16 cellular contexts compared by ENCODE assay signal in the genomic region with DNA sequence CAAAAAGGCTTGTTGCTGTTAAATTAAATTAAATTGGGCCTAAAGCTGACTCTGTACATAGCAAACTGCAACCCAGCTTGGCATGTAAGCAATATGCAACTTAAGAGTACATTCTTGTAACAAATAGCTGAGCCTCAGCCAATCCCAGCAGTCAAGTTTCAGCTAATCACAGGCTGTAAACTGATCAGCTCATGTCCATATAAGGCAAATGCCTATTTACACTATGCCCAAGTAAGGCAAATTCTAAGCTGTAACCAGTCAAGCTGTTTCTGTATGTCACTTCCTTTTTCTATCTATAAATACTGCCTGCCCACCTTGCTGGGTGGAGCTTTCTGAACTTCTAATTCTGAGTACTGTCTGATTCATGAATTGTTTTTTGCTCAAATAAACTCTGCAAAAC.
DNase-seq lines count a peak whose midpoint lies in the region; ATAC-seq, FAIRE-seq and TF ChIP-seq lines count a peak whose summit lies in the region.
"Had no signal": no experiment of that assay in that cellular context is flagged by ENCODE, and none has a peak within 500 bp of the region (broad histone marks: within the 10 kb centered on the region; RNA-seq: fewer than 3 reads in every experiment).

No MANE protein-coding gene starts in this region.

- no peaks in the 10 kb centered on the region for H4K20me1 ChIP-seq in HepG2 (ENCODE audit: insufficient read depth, low read length)

- no TSS peak for BruUV-seq in HepG2 (replicated peaks; lab: Mats Ljungman, UMichigan)

- DNase-seq in HepG2 (ENCODE audit: low spot score) (no peak), right lobe of liver (no peak), MV-4-11 (lab: John Stamatoyannopoulos, UW) (peak; percentile 27), choroid plexus epithelial cell (ENCODE audit: low read depth) (peak; percentile 66), tibial nerve (ENCODE audit: low spot score in 2 of 2) (no peak), SKM-1 (lab: John Stamatoyannopoulos, UW; ENCODE audit: unreplicated experiment) (no peak), NCI-H2107 treated with DMSO at 0.1 percent for 48 hours (lab: John Stamatoyannopoulos, UW; ENCODE audit: unreplicated experiment) (no peak)
- DNase-seq in CD4-positive, alpha-beta memory T cell = no peak
- DNase-seq: activated CD4-positive, alpha-beta T cell treated with anti-CD3 and anti-CD28 coated beads, Interleukin-2, amount 50 U/mL, for 1 hour; activated T-cell treated with anti-CD3 and anti-CD28 coated beads, Interleukin-2, amount 50 U/mL, for 72 hours; H7; heart left ventricle; NCI-H1930; stimulated activated naive CD4-positive, alpha-beta T cell had no signal

- no peak for FAIRE-seq in HepG2 (lab: Jason Lieb, UNC)

- TF ChIP-seq EP300 in HepG2 (IDR thresholded peaks at IDR 0.05; ENCODE audit: low read depth in 2 of 2, low read length in 2 of 2) (no peak), HepG2 (CRISPR knock-in tag; IDR thresholded peaks at IDR 0.05; ENCODE audit: borderline replicate concordance) (no peak), tibial nerve (IDR thresholded peaks at IDR 0.05) (no peak)

- H3K9ac ChIP-seq in HepG2 (ENCODE audit: insufficient read depth, low read depth, low read length) = no peak overlapping the region

- H2AFZ ChIP-seq in HepG2 (ENCODE audit: low read length) = no peak overlapping the region

- no peaks in the 10 kb centered on the region for H3K4me1 Mint-ChIP-seq in CD4-positive, alpha-beta memory T cell

- H3K9me3 ChIP-seq in HepG2 (ENCODE audit: low read length) (no peaks in the 10 kb centered on the region), right lobe of liver (no peaks in the 10 kb centered on the region), tibial nerve (no peaks in the 10 kb centered on the region)
- no peaks in the 10 kb centered on the region for H3K9me3 ChIP-seq in CD4-positive, alpha-beta memory T cell (ENCODE audit: control insufficient read depth in 1 of 2, low read length in 2 of 2)
- H3K9me3 ChIP-seq: heart left ventricle had no signal

- ATAC-seq in HepG2 (no peak), right lobe of liver (no peak)
- ATAC-seq: activated T-cell treated with anti-CD3 and anti-CD28 coated beads, Interleukin-2, amount 50 U/mL, for 72 hours; natural killer cell treated with Interleukin-12 subunit alpha and Interleukin-12 subunit beta and Interleukin-15 and Interleukin-18, amount 100 ng/mL, for 72 hours had no signal

- in situ Hi-C loops in HepG2 (cut with HindIII; ENCODE audit: extremely low pct_ligation_motif_present, low pct_unique_long_range_greater_than_20kb) = no loop called here

- H3K9me3 Mint-ChIP-seq in CD4-positive, alpha-beta memory T cell = peaks cover 0 to 2% (median 0%) of the 10 kb centered on the region in 8 donors
- H3K9me3 Mint-ChIP-seq: natural killer cell treated with Interleukin-12 subunit alpha and Interleukin-12 subunit beta and Interleukin-15 and Interleukin-18, amount 100 ng/mL, for 72 hours; T-helper 1 cell treated with Interleukin-12 subunit alpha and Interleukin-12 subunit beta and Interleukin-4 antibody, amounts not matched to agents 30 μg/mL and 1 μg/mL, for 36 hours had no signal

- intact Hi-C loops in HepG2 (cut with micrococcal nuclease; ENCODE audit: unreplicated experiment) (no loop called here), right lobe of liver (cut with DNase I) (no loop called here)
- intact Hi-C loops in CD4-positive, alpha-beta memory T cell (cut with micrococcal nuclease) = no loop called here

- H3K4me1 ChIP-seq in HepG2 (ENCODE audit: insufficient read depth, low read length) (no peaks in the 10 kb centered on the region), right lobe of liver (no peaks in the 10 kb centered on the region), tibial nerve (peaks cover 0 to 11% (median 0%) of the 10 kb centered on the region in 4 donors)
- no peaks in the 10 kb centered on the region for H3K4me1 ChIP-seq in CD4-positive, alpha-beta memory T cell (ENCODE audit: insufficient read depth, low read length)
- H3K4me1 ChIP-seq: heart left ventricle had no signal

- H3K4me3 ChIP-seq in HepG2 (replicated peaks in 1 of 3; ENCODE audit: insufficient read depth in 1 of 3, low read depth in 2 of 3, low read length in 3 of 3) (no peak overlapping the region), right lobe of liver (no peak overlapping the region), choroid plexus epithelial cell (ENCODE audit: low read depth, low read length) (no peak overlapping the region), tibial nerve (no peak overlapping the region)
- no peak overlapping the region for H3K4me3 ChIP-seq in CD4-positive, alpha-beta memory T cell (ENCODE audit: low read length in 2 of 2)
- H3K4me3 ChIP-seq: heart left ventricle had no signal

- TF ChIP-seq POLR2A in HepG2 (IDR thresholded peaks at IDR 0.05; ENCODE audit: insufficient read depth in 1 of 2, low read depth in 2 of 2, low read length in 2 of 2) = no peak
- TF ChIP-seq POLR2A in right lobe of liver (IDR thresholded peaks at IDR 0.05) = no peak
- TF ChIP-seq POLR2A in tibial nerve (IDR thresholded peaks at IDR 0.05) = peak in 1 of 2 donors; percentile 27

- POLR2A ChIA-PET in HepG2 (lab: Yijun Ruan, JAX) = no interaction called here
- POLR2A ChIA-PET in CD4-positive, alpha-beta memory T cell (lab: Charles Lee; ENCODE audit: partially characterized antibody) = no interaction called here

- TF ChIP-seq CTCF in HepG2 (CRISPR knock-in tag; IDR thresholded peaks at IDR 0.05) (no peak), right lobe of liver (IDR thresholded peaks at IDR 0.05) (no peak), choroid plexus epithelial cell (conservative IDR thresholded peaks at IDR 0.05; ENCODE audit: low read depth, low read length) (no peak), tibial nerve (IDR thresholded peaks at IDR 0.05) (no peak)

- H3K27me3 ChIP-seq in HepG2 (ENCODE audit: control insufficient read depth in 1 of 2, insufficient read depth in 2 of 2, low read length in 2 of 2) = no peaks in the 10 kb centered on the region
- no peaks in the 10 kb centered on the region for H3K27me3 ChIP-seq in right lobe of liver
- H3K27me3 ChIP-seq in tibial nerve = no peaks in the 10 kb centered on the region
- no peaks in the 10 kb centered on the region for H3K27me3 ChIP-seq in CD4-positive, alpha-beta memory T cell (ENCODE audit: insufficient read depth, low read length)
- H3K27me3 ChIP-seq: heart left ventricle had no signal

- H3K27ac ChIP-seq in HepG2 (ENCODE audit: extremely low read length, insufficient read depth, low read length) (no peak overlapping the region), right lobe of liver (no peak overlapping the region), tibial nerve (peak overlapping the region in 3 of 4 donors; percentile 45 to 78 (median 68))
- H3K27ac ChIP-seq in CD4-positive, alpha-beta memory T cell (ENCODE audit: low read depth, low read length) = no peak overlapping the region
- H3K27ac ChIP-seq: heart left ventricle had no signal

- no peaks in the 10 kb centered on the region for H3K36me3 ChIP-seq in HepG2 (replicated peaks in 1 of 2; ENCODE audit: control insufficient read depth in 1 of 2, insufficient read depth in 2 of 2, low read length in 2 of 2)
- H3K36me3 ChIP-seq in right lobe of liver = no peaks in the 10 kb centered on the region
- H3K36me3 ChIP-seq in tibial nerve = no peaks in the 10 kb centered on the region
- no peaks in the 10 kb centered on the region for H3K36me3 ChIP-seq in CD4-positive, alpha-beta memory T cell (ENCODE audit: insufficient read depth, low read length)

- no peaks in the 10 kb centered on the region for H3K36me3 Mint-ChIP-seq in CD4-positive, alpha-beta memory T cell
- H3K36me3 Mint-ChIP-seq: natural killer cell treated with Interleukin-12 subunit alpha and Interleukin-12 subunit beta and Interleukin-15 and Interleukin-18, amount 100 ng/mL, for 72 hours had no signal

- no peak overlapping the region for H3K4me3 Mint-ChIP-seq in CD4-positive, alpha-beta memory T cell
- H3K4me3 Mint-ChIP-seq: activated T-cell treated with anti-CD3 and anti-CD28 coated beads, Interleukin-2, amount 50 U/mL, for 72 hours; natural killer cell treated with Interleukin-12 subunit alpha and Interleukin-12 subunit beta and Interleukin-15 and Interleukin-18, amount 100 ng/mL, for 72 hours; T-helper 1 cell treated with Interleukin-12 subunit alpha and Interleukin-12 subunit beta and Interleukin-4 antibody, amounts not matched to agents 30 μg/mL and 1 μg/mL, for 36 hours had no signal

- TF ChIP-seq RAD21 in HepG2 (CRISPR knock-in tag; IDR thresholded peaks at IDR 0.05) = no peak

- no peaks in the 10 kb centered on the region for H3K79me2 ChIP-seq in HepG2 (ENCODE audit: insufficient read depth, low read length)

- no peak overlapping the region for H3K4me2 ChIP-seq in HepG2 (ENCODE audit: low read depth, low read length)

- CTCF ChIA-PET in HepG2 (lab: Yijun Ruan, JAX; ENCODE audit: low intra/inter-chr PET ratio, low total read pairs) = no interaction called here
- CTCF ChIA-PET in CD4-positive, alpha-beta memory T cell (lab: Charles Lee; ENCODE audit: partially characterized antibody) = no interaction called here

- H3K27me3 Mint-ChIP-seq in CD4-positive, alpha-beta memory T cell = no peaks in the 10 kb centered on the region
- H3K27me3 Mint-ChIP-seq: natural killer cell treated with Interleukin-12 subunit alpha and Interleukin-12 subunit beta and Interleukin-15 and Interleukin-18, amount 100 ng/mL, for 72 hours had no signal

- no peak overlapping the region for H3K27ac Mint-ChIP-seq in CD4-positive, alpha-beta memory T cell
- H3K27ac Mint-ChIP-seq: activated T-cell treated with anti-CD3 and anti-CD28 coated beads, Interleukin-2, amount 50 U/mL, for 72 hours; natural killer cell treated with Interleukin-12 subunit alpha and Interleukin-12 subunit beta and Interleukin-15 and Interleukin-18, amount 100 ng/mL, for 72 hours; T-helper 1 cell treated with Interleukin-12 subunit alpha and Interleukin-12 subunit beta and Interleukin-4 antibody, amounts not matched to agents 30 μg/mL and 1 μg/mL, for 36 hours had no signal

TF ChIP-seq in HepG2, 621 proteins besides CTCF, POLR2A, EP300 and RAD21:
- TF ChIP-seq RBM22 (optimal IDR thresholded peaks at IDR 0.05; ENCODE audit: low read length) (no peak), SRF (IDR thresholded peaks at IDR 0.05; ENCODE audit: low read depth, low read length) (peak; percentile 27; the same call in 1 of the 2 replicates)
TF ChIP-seq in HepG2: peak in this region for 1.

Comparison
In these comparisons a context has a peak if more than half of its experiments do, and no peak if none do; other contexts are left out.
1. DNase-seq: peak in MV-4-11 (single experiment) and choroid plexus epithelial cell (single experiment); none in HepG2 (single experiment), right lobe of liver (0 of 3), tibial nerve (0 of 2), SKM-1 (single experiment), NCI-H2107 treated with DMSO at 0.1 percent for 48 hours (single experiment) and CD4-positive, alpha-beta memory T cell (0 of 5).
2. H3K27ac ChIP-seq: peak in tibial nerve (3 of 4); none in HepG2 (single experiment), right lobe of liver (0 of 3) and CD4-positive, alpha-beta memory T cell (single experiment).